In genomic region chr4:119336332-119336979, GRCh38 we compare ENCODE assay signal across 15 cellular contexts. TPM values are rescaled to one million over a fixed set of nuclear protein-coding genes. Genes with fewer than 3 reads are reported as not detected.
DNase-seq lines count a peak whose midpoint lies in the region; ATAC-seq, FAIRE-seq and TF ChIP-seq lines count a peak whose summit lies in the region.
"Not testable (repeated sequence)": the region's sequence is repeated elsewhere in the genome, so short reads cannot be mapped to it uniquely, and the experiment has no call there.
"Had no signal": no experiment of that assay in that cellular context is flagged by ENCODE, and none has a peak within 500 bp of the region (broad histone marks: within the 10 kb centered on the region; RNA-seq: fewer than 3 reads in every experiment).

No MANE protein-coding gene starts in this region.

- TF ChIP-seq CTCF in bronchial epithelial cell (IDR thresholded peaks at IDR 0.05; ENCODE audit: insufficient read depth, low read length, severe bottlenecking); lung (IDR thresholded peaks at IDR 0.05; ENCODE audit: control extremely low read depth, extremely low read depth); osteoblast (IDR thresholded peaks at IDR 0.05; ENCODE audit: extremely low read depth, low read depth, low read length); spleen (IDR thresholded peaks at IDR 0.05 in 8 of 11, conservative IDR thresholded peaks at IDR 0.05 in 3 of 11): not testable (repeated sequence)

- not testable (repeated sequence) for H4K20me1 ChIP-seq in osteoblast (ENCODE audit: insufficient read depth, low read length)

- ATAC-seq in Right ventricle myocardium inferior (peak; percentile 13), left lobe of liver (peak; percentile 66), lung (ENCODE audit: insufficient read depth, low FRiP score) (peak; percentile 69)

- TF ChIP-seq POLR2A in spleen (IDR thresholded peaks at IDR 0.05), result not testable (repeated sequence)

- not testable (repeated sequence) for H3K4me3 ChIP-seq in bronchial epithelial cell (ENCODE audit: low read depth, low read length); lung; osteoblast (ENCODE audit: insufficient read depth, low read length); spleen

- not testable (repeated sequence) for H3K79me2 ChIP-seq in osteoblast (ENCODE audit: insufficient read depth, low read length)

- intact Hi-C loops in Right ventricle myocardium inferior (cut with DNase I); spleen (cut with DNase I; ENCODE audit: low total_unique reads): not testable (repeated sequence)

- H3K27ac ChIP-seq in lung (ENCODE audit: low read depth in 1 of 2, low read length in 1 of 2); osteoblast (ENCODE audit: low read depth, low read length): not testable (repeated sequence)
- peak overlapping the region in 7 of 8 donors; percentile 36 to 82 (median 61) for H3K27ac ChIP-seq in spleen

- H3K36me3 ChIP-seq in bronchial epithelial cell (ENCODE audit: control insufficient read depth, insufficient read depth, low read length); lung (ENCODE audit: control insufficient read depth in 2 of 2, insufficient read depth in 2 of 2, low read length in 2 of 2); osteoblast (ENCODE audit: insufficient read depth, low read length); spleen: not testable (repeated sequence)

- H3K27me3 ChIP-seq in bronchial epithelial cell (ENCODE audit: control insufficient read depth, insufficient read depth, low read length); lung (ENCODE audit: control insufficient read depth, insufficient read depth); osteoblast (ENCODE audit: insufficient read depth, low read length); spleen (replicated peaks in 1 of 7): not testable (repeated sequence)

- FAIRE-seq in GM18507 (lab: Jason Lieb, UNC) (peak; percentile 24), bronchial epithelial cell (lab: Jason Lieb, UNC) (peak; percentile 83)

- not testable (repeated sequence) for DNase-seq in GM18507 (ENCODE audit: extremely low spot score, insufficient read length, low read depth); bronchial epithelial cell (ENCODE audit: low read depth); Right ventricle myocardium inferior (ENCODE audit: missing footprints); left lobe of liver (ENCODE audit: low spot score); lung (ENCODE audit: low spot score); spleen
- DNase-seq in osteoblast (ENCODE audit: insufficient read length, low spot score, missing footprints), result peak; percentile 8

- H2AFZ ChIP-seq in osteoblast (ENCODE audit: low read length), result not testable (repeated sequence)

- H3K4me2 ChIP-seq in osteoblast (ENCODE audit: insufficient read depth, low read length), result not testable (repeated sequence)

- WGBS in lung, 2 donors, result 80 to 85% methylated on average over 3 of the region's 4 CpGs
- 71 to 90% (median 76%) methylated on average over 2 to 4 of the region's 4 CpGs for WGBS in spleen, 5 donors

- H3K9me3 ChIP-seq in lung (ENCODE audit: control insufficient read depth in 2 of 2, insufficient read depth in 1 of 2, low read length in 1 of 2); osteoblast (ENCODE audit: low read depth, low read length); spleen: not testable (repeated sequence)

- H3K4me1 ChIP-seq in lung (ENCODE audit: control insufficient read depth in 2 of 2, insufficient read depth in 2 of 2, low read length in 2 of 2); osteoblast (ENCODE audit: insufficient read depth, low read length); spleen: not testable (repeated sequence)

RNA-seq across cellular contexts. Expression of gene FABP2, which starts 14.5 kb away (rescaled TPM):
- total RNA-seq in bronchial epithelial cell, result not detected in 2 replicates
- total RNA-seq in Right ventricle myocardium inferior, result not detected
- not detected for total RNA-seq in left lobe of liver
- not detected for total RNA-seq in lung
- polyA plus RNA-seq in lung, result not detected
- not detected in 2 replicates for total RNA-seq in osteoblast
- under 1 TPM in 1 of 7 donors, not detected in 6; 0.26 TPM for total RNA-seq in spleen
- under 1 TPM in 1 of 3 donors, not detected in 2; 0.16 TPM for polyA plus RNA-seq in spleen
- total RNA-seq: CD4-positive, alpha-beta T cell; GM23338; HFFc6; HT1080; K562; M059J; OCI-LY7 had no signal
- polyA plus RNA-seq: AG04450, GM23338, K562 had no signal

Comparison
In these comparisons a context has a peak if more than half of its experiments do, and no peak if none do; other contexts are left out.
1. ATAC-seq: peak in every context shown above with its lines; median percentile 69 in lung; 66 in left lobe of liver; 13 in Right ventricle myocardium inferior.